ENCODE assay signal across 17 cellular contexts in genomic region chr7:13910805-13911551, GRCh38.
DNase-seq lines count a peak whose midpoint lies in the region; ATAC-seq, FAIRE-seq and TF ChIP-seq lines count a peak whose summit lies in the region.
"Had no signal": no experiment of that assay in that cellular context is flagged by ENCODE, and none has a peak within 500 bp of the region (broad histone marks: within the 10 kb centered on the region; RNA-seq: fewer than 3 reads in every experiment).

No MANE protein-coding gene starts in this region.

- no peaks in the 10 kb centered on the region for H3K9me3 Mint-ChIP-seq in central memory CD8-positive, alpha-beta T cell

- H3K36me3 ChIP-seq in DND-41 (ENCODE audit: insufficient read depth, low read length) (no peaks in the 10 kb centered on the region), OCI-LY1 (ENCODE audit: insufficient read depth, low read length) (no peaks in the 10 kb centered on the region), aorta (ENCODE audit: control insufficient read depth in 1 of 2, insufficient read depth in 2 of 2, low read length in 1 of 2) (no peaks in the 10 kb centered on the region)
- H3K36me3 ChIP-seq: SJSA1 had no signal

- no peak overlapping the region for H3K4me3 Mint-ChIP-seq in central memory CD8-positive, alpha-beta T cell

- peak overlapping the region; percentile 56 for H3K27ac ChIP-seq in DND-41 (ENCODE audit: low read length)
- H3K27ac ChIP-seq in OCI-LY1 (ENCODE audit: low read depth, low read length, poor library complexity, severe bottlenecking) = peak overlapping the region; percentile 43
- H3K27ac ChIP-seq in aorta (ENCODE audit: low read depth in 1 of 2, low read length in 2 of 2) = no peak overlapping the region
- H3K27ac ChIP-seq: SJSA1, tibial artery had no signal

- H4K20me1 ChIP-seq in DND-41 (ENCODE audit: insufficient read depth, low read length) (no peaks in the 10 kb centered on the region), OCI-LY1 (ENCODE audit: insufficient read depth, low read length) (no peaks in the 10 kb centered on the region)

- H3K4me3 ChIP-seq in DND-41 (ENCODE audit: low read depth in 1 of 2, low read length in 2 of 2) (no peak overlapping the region), OCI-LY1 (ENCODE audit: low read depth, low read length, poor library complexity, severe bottlenecking) (no peak overlapping the region), aorta (ENCODE audit: low read length in 2 of 2) (no peak overlapping the region)
- H3K4me3 ChIP-seq: mucosa of descending colon, SJSA1, tibial artery had no signal

- no peaks in the 10 kb centered on the region for H3K9me2 ChIP-seq in OCI-LY1 (ENCODE audit: low read depth, low read length)

- DNase-seq in DND-41 (no peak), HTR-8/SVneo (ENCODE audit: insufficient read length, low spot score) (no peak), aorta (no peak)
- DNase-seq in central memory CD8-positive, alpha-beta T cell (ENCODE audit: low spot score in 2 of 2) = no peak
- DNase-seq: activated CD4-positive, alpha-beta T cell treated with anti-CD3 and anti-CD28 coated beads, Interleukin-2, amount 50 U/mL, for 48 hours; amygdala; foreskin fibroblast; NCI-H226; stimulated activated CD4-positive, alpha-beta T cell treated with anti-CD3 and anti-CD28 coated beads, Interleukin-4, amount 100 ng/mL, for 4 hours; tibial artery had no signal

- no peaks in the 10 kb centered on the region for H3F3A ChIP-seq in OCI-LY1 (ENCODE audit: insufficient read depth, low read length)

- H3K9ac ChIP-seq in DND-41 (ENCODE audit: low read depth, low read length) = no peak overlapping the region
- H3K9ac ChIP-seq in OCI-LY1 (ENCODE audit: low read length) = no peak overlapping the region

- H3K4me1 ChIP-seq in DND-41 (ENCODE audit: insufficient read depth, low read length) = peaks cover 44% of the 10 kb centered on the region
- peaks cover 55% of the 10 kb centered on the region for H3K4me1 ChIP-seq in OCI-LY1 (ENCODE audit: insufficient read depth, low read length, severe bottlenecking)
- H3K4me1 ChIP-seq in aorta (ENCODE audit: control insufficient read depth in 1 of 2, insufficient read depth in 2 of 2, low read length in 2 of 2) = peaks cover 0 to 1% of the 10 kb centered on the region in 2 donors
- H3K4me1 ChIP-seq: SJSA1, tibial artery had no signal

- H3K27me3 Mint-ChIP-seq in central memory CD8-positive, alpha-beta T cell = no peaks in the 10 kb centered on the region

- FAIRE-seq in HTR-8/SVneo (lab: Jason Lieb, UNC) = no peak
- FAIRE-seq: GM18507 had no signal

- no peak overlapping the region for H3K4me2 ChIP-seq in DND-41 (ENCODE audit: insufficient read depth, low read length)
- no peak overlapping the region; the same call in 1 of the 2 replicates for H3K4me2 ChIP-seq in OCI-LY1 (ENCODE audit: low read length)

- H3K79me2 ChIP-seq in DND-41 (ENCODE audit: insufficient read depth, low read length) (no peaks in the 10 kb centered on the region), OCI-LY1 (ENCODE audit: insufficient read depth, low read length) (no peaks in the 10 kb centered on the region)

- H3K27ac Mint-ChIP-seq in central memory CD8-positive, alpha-beta T cell (ENCODE audit: low read depth) = peak overlapping the region; percentile 68

- 85% methylated on average over 8 of the region's 8 CpGs for WGBS in aorta, 2 donors

- intact Hi-C loops in aorta (cut with DNase I) = no loop called here

- H3K4me1 Mint-ChIP-seq in central memory CD8-positive, alpha-beta T cell = peaks cover 39% of the 10 kb centered on the region

- no peaks in the 10 kb centered on the region for H3K9me3 ChIP-seq in DND-41 (ENCODE audit: insufficient read depth, low read length, severe bottlenecking)
- no peaks in the 10 kb centered on the region for H3K9me3 ChIP-seq in OCI-LY1 (ENCODE audit: low read length)
- H3K9me3 ChIP-seq in aorta (ENCODE audit: control insufficient read depth, low read length) = no peaks in the 10 kb centered on the region
- H3K9me3 ChIP-seq: mucosa of descending colon, SJSA1, tibial artery had no signal

- H3K36me3 Mint-ChIP-seq in central memory CD8-positive, alpha-beta T cell (ENCODE audit: insufficient read depth) = no peaks in the 10 kb centered on the region

- ATAC-seq in DND-41 (ENCODE audit: insufficient read depth, low read depth) = peak; percentile 66
- peak; percentile 63 for ATAC-seq in HG03354 (IDR thresholded peaks at IDR 0.05; ENCODE audit: poor library complexity, severe bottlenecking, unreplicated experiment)
- ATAC-seq in central memory CD8-positive, alpha-beta T cell (replicated peaks; ENCODE audit: extremely low read depth, poor library complexity, severe bottlenecking) = peak; percentile 57
- ATAC-seq in GM19328 (IDR thresholded peaks at IDR 0.05; ENCODE audit: unreplicated experiment) = no peak
- ATAC-seq in GM21576 (IDR thresholded peaks at IDR 0.05; ENCODE audit: unreplicated experiment) = no peak
- no peak for ATAC-seq in aorta (ENCODE audit: low FRiP score)

- TF ChIP-seq CTCF in DND-41 (IDR thresholded peaks at IDR 0.05; ENCODE audit: borderline replicate concordance, extremely low read depth, low read length, poor library complexity, severe bottlenecking) = no peak
- TF ChIP-seq CTCF in OCI-LY1 (IDR thresholded peaks at IDR 0.05; ENCODE audit: low read length) = no peak

- no peak overlapping the region for H2AFZ ChIP-seq in DND-41 (ENCODE audit: low read depth, low read length)
- H2AFZ ChIP-seq in OCI-LY1 (ENCODE audit: low read length) = peak overlapping the region; percentile 46; the same call in 1 of the 2 replicates

- no peaks in the 10 kb centered on the region for H3K27me3 ChIP-seq in DND-41 (ENCODE audit: insufficient read depth, low read length, poor library complexity)
- no peaks in the 10 kb centered on the region for H3K27me3 ChIP-seq in OCI-LY1 (ENCODE audit: insufficient read depth, low read length)
- no peaks in the 10 kb centered on the region for H3K27me3 ChIP-seq in aorta (ENCODE audit: control insufficient read depth in 1 of 2, insufficient read depth in 2 of 2, low read length in 1 of 2)
- H3K27me3 ChIP-seq: SJSA1, tibial artery had no signal

Comparison
In these comparisons a context has a peak if more than half of its experiments do, and no peak if none do; other contexts are left out.
1. ATAC-seq: peak in DND-41 (single experiment), HG03354 (single experiment) and central memory CD8-positive, alpha-beta T cell (single experiment); none in GM19328 (single experiment), GM21576 (single experiment) and aorta (single experiment).
2. H3K27ac ChIP-seq: peak in DND-41 (single experiment) and OCI-LY1 (single experiment); none in aorta (0 of 2).